Comparison of ENCODE assay signal across 1 cellular context in genomic region chr9:98341157-98342102, GRCh38.
TF ChIP-seq lines count a peak whose summit lies in the region.

No MANE protein-coding gene starts in this region.

TF ChIP-seq in K562, 482 proteins besides CTCF, POLR2A, EP300 and RAD21 (continued from another document and continues in another):
- TF ChIP-seq ETV6 (IDR thresholded peaks at IDR 0.05; ENCODE audit: borderline replicate concordance in 1 of 2, low read depth in 2 of 2, low read length in 1 of 2): peak; percentile 83 to 94; a peak in 3 of 4 replicates
- no peak for TF ChIP-seq ETV6 (CRISPR knock-in tag; IDR thresholded peaks at IDR 0.05; ENCODE audit: borderline replicate concordance)
- TF ChIP-seq NFIC (IDR thresholded peaks at IDR 0.05): peak; percentile 65
- TF ChIP-seq HMGXB4 (CRISPR knock-in tag; IDR thresholded peaks at IDR 0.05): no peak
- TF ChIP-seq EHMT2 (IDR thresholded peaks at IDR 0.05): peak; percentile 48; the same call in 1 of the 2 replicates
- TF ChIP-seq STAT5A (IDR thresholded peaks at IDR 0.05; ENCODE audit: borderline replicate concordance, low read length): peak; percentile 53
- peak; percentile 69; the same call in 1 of the 2 replicates for TF ChIP-seq ETV5 (CRISPR knock-in tag; IDR thresholded peaks at IDR 0.05; ENCODE audit: low read depth)
- TF ChIP-seq PURB (CRISPR knock-in tag; IDR thresholded peaks at IDR 0.05; ENCODE audit: low read depth): no peak
- no peak for TF ChIP-seq CGGBP1 (CRISPR knock-in tag; IDR thresholded peaks at IDR 0.05)
- peak; percentile 36; the same call in 1 of the 2 replicates for TF ChIP-seq FOSL1 (tag; conservative IDR thresholded peaks at IDR 0.05)
- peak; percentile 69 for TF ChIP-seq ZBTB40 (IDR thresholded peaks at IDR 0.05)
- TF ChIP-seq ZBTB40 (CRISPR knock-in tag; IDR thresholded peaks at IDR 0.05): no peak
- TF ChIP-seq ZKSCAN8 (CRISPR knock-in tag; IDR thresholded peaks at IDR 0.05): no peak
- 0 out of 2 replicates have a peak, but pooled peaks have one; percentile 20 for TF ChIP-seq ZBTB12 (CRISPR knock-in tag; IDR thresholded peaks at IDR 0.05)
- peak; percentile 75; the same call in 1 of the 2 replicates for TF ChIP-seq EP400 (IDR thresholded peaks at IDR 0.05)
- peak; percentile 10; the same call in 1 of the 2 replicates for TF ChIP-seq HES1 (IDR thresholded peaks at IDR 0.05; ENCODE audit: low read depth)
- peak; percentile 23; the same call in 1 of the 2 replicates for TF ChIP-seq BCOR (IDR thresholded peaks at IDR 0.05)
- TF ChIP-seq TAF9B (IDR thresholded peaks at IDR 0.05; ENCODE audit: partially characterized antibody): peak; percentile 48
- TF ChIP-seq ZNF592 (IDR thresholded peaks at IDR 0.05): peak; percentile 90
- TF ChIP-seq BRD9 (IDR thresholded peaks at IDR 0.05; ENCODE audit: low read depth, partially characterized antibody): peak; percentile 51
- TF ChIP-seq SMARCE1 (IDR thresholded peaks at IDR 0.05): peak; percentile 77
- peak; percentile 73 for TF ChIP-seq BACH1 (tag; IDR thresholded peaks at IDR 0.05)
- no peak for TF ChIP-seq TCF7L2 (IDR thresholded peaks at IDR 0.05; ENCODE audit: low read depth, low read length)
- TF ChIP-seq NR2C2 (CRISPR knock-in tag; IDR thresholded peaks at IDR 0.05): no peak
- TF ChIP-seq NR2C2 (tag; IDR thresholded peaks at IDR 0.05): peak; percentile 82
- peak; percentile 93 for TF ChIP-seq C11orf30 (IDR thresholded peaks at IDR 0.05; ENCODE audit: low read depth)
- peak; percentile 78 for TF ChIP-seq ELF1 (tag; IDR thresholded peaks at IDR 0.05)
- TF ChIP-seq RUNX1 (IDR thresholded peaks at IDR 0.05; ENCODE audit: low read depth): no peak
- peak; percentile 96 for TF ChIP-seq ZEB2 (IDR thresholded peaks at IDR 0.05)
- TF ChIP-seq PCBP1 (IDR thresholded peaks at IDR 0.05; ENCODE audit: low read depth, low read length, poor library complexity, severe bottlenecking): no peak
- peak; percentile 93 for TF ChIP-seq ZNF316 (IDR thresholded peaks at IDR 0.05)
- peak; percentile 91 for TF ChIP-seq SOX6 (IDR thresholded peaks at IDR 0.05)
- peak; percentile 45; the same call in 1 of the 2 replicates for TF ChIP-seq ZNF589 (CRISPR knock-in tag; IDR thresholded peaks at IDR 0.05; ENCODE audit: low read depth)
- peak; percentile 52 for TF ChIP-seq CBFA2T2 (conservative IDR thresholded peaks at IDR 0.05)
- peak in 1 of 3 experiments; percentile 21; a peak in 1 of 6 replicates for TF ChIP-seq ZBTB11 (CRISPR knock-in tag; IDR thresholded peaks at IDR 0.05)
- no peak for TF ChIP-seq CREB1 (IDR thresholded peaks at IDR 0.05)
- peak; percentile 17; the same call in 1 of the 2 replicates for TF ChIP-seq CREB1 (CRISPR knock-in tag; IDR thresholded peaks at IDR 0.05)
- no peak for TF ChIP-seq NELFE (IDR thresholded peaks at IDR 0.05; ENCODE audit: insufficient read depth, insufficient read length)
- no peak for TF ChIP-seq HCFC1 (IDR thresholded peaks at IDR 0.05; ENCODE audit: low read depth, low read length)
- TF ChIP-seq SMARCA4 (IDR thresholded peaks at IDR 0.05): peak; percentile 87
